10 cellular contexts compared by ENCODE assay signal in the genomic region with DNA sequence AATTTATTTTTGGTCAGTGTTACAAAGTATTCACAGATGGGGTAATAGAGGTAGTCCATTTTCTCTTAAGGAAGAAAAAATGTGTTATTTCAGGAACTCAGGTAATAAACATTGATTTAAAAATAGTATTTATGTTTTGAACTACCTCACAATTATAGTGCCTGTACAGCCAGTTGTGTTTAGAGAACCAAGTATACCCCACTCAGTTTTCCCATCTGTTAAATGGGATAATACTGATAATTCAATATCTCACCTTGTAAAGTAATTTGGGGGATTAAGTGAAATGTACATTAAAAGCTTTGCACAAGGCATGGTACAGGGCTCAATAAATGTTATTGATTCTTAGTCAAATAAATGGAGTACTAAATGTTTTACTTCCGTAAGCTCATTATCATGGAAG.
"Had no signal": no experiment of that assay in that cellular context is flagged by ENCODE, and none has a peak within 500 bp of the region (broad histone marks: within the 10 kb centered on the region; RNA-seq: fewer than 3 reads in every experiment).

No MANE protein-coding gene starts in this region.

- H3K4me2 ChIP-seq: KMS-11 had no signal

- H3K4me3 Mint-ChIP-seq: HFFc6 had no signal

- H3K9me3 Mint-ChIP-seq: HFFc6 had no signal

- H3K9me3 ChIP-seq: HAP-1 had no signal

- DNase-seq: GM23248, GOT3, H7, HFFc6, IMR-90, KBM-7 had no signal

- H3K27ac Mint-ChIP-seq: HFFc6 had no signal

- H3K27ac ChIP-seq: GM23248, HL-60, KMS-11 had no signal

- ATAC-seq: HCT116 had no signal

- H3K4me3 ChIP-seq: GM23248, HAP-1 had no signal

- H2AFZ ChIP-seq: GM23248 had no signal

- H3K9ac ChIP-seq: GM23248, KMS-11 had no signal
